Comparison of ENCODE assay signal across 2 cellular contexts in the genomic region with DNA sequence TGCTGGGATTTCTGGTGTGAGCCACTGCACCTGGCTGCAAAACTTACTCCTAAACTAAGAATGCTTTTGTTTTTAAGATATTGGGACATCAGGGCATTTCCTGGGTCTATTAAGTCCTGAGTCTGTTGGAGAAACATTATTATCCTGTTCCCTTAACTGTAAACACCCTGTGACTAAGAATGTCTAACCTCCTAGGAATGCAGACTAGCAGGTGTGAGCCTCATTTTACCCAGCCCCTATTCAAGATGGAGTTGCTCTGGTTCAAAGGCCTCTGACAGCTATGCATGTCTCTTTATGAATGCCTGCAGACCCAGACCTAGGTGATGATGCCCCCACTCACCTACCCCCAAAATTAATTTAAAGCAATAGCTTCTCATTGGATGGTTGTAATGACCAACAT.
TF ChIP-seq lines count a peak whose summit lies in the region.

No MANE protein-coding gene starts in this region.

TF ChIP-seq in GM23338, 12 proteins besides CTCF, POLR2A, EP300 and RAD21 (continues in another document):
- no peak for TF ChIP-seq ZNF331 (CRISPR knock-in tag; IDR thresholded peaks at IDR 0.05; ENCODE audit: low read depth)
- TF ChIP-seq, protein P1, sequence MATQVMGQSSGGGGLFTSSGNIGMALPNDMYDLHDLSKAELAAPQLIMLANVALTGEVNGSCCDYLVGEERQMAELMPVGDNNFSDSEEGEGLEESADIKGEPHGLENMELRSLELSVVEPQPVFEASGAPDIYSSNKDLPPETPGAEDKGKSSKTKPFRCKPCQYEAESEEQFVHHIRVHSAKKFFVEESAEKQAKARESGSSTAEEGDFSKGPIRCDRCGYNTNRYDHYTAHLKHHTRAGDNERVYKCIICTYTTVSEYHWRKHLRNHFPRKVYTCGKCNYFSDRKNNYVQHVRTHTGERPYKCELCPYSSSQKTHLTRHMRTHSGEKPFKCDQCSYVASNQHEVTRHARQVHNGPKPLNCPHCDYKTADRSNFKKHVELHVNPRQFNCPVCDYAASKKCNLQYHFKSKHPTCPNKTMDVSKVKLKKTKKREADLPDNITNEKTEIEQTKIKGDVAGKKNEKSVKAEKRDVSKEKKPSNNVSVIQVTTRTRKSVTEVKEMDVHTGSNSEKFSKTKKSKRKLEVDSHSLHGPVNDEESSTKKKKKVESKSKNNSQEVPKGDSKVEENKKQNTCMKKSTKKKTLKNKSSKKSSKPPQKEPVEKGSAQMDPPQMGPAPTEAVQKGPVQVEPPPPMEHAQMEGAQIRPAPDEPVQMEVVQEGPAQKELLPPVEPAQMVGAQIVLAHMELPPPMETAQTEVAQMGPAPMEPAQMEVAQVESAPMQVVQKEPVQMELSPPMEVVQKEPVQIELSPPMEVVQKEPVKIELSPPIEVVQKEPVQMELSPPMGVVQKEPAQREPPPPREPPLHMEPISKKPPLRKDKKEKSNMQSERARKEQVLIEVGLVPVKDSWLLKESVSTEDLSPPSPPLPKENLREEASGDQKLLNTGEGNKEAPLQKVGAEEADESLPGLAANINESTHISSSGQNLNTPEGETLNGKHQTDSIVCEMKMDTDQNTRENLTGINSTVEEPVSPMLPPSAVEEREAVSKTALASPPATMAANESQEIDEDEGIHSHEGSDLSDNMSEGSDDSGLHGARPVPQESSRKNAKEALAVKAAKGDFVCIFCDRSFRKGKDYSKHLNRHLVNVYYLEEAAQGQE (IDR thresholded peaks at IDR 0.05; ENCODE audit: unreplicated experiment) = no peak
- no peak for TF ChIP-seq JUNB (IDR thresholded peaks at IDR 0.05; ENCODE audit: unreplicated experiment)
- TF ChIP-seq ZNF114 (CRISPR knock-in tag; IDR thresholded peaks at IDR 0.05) = no peak
- TF ChIP-seq, protein P2, sequence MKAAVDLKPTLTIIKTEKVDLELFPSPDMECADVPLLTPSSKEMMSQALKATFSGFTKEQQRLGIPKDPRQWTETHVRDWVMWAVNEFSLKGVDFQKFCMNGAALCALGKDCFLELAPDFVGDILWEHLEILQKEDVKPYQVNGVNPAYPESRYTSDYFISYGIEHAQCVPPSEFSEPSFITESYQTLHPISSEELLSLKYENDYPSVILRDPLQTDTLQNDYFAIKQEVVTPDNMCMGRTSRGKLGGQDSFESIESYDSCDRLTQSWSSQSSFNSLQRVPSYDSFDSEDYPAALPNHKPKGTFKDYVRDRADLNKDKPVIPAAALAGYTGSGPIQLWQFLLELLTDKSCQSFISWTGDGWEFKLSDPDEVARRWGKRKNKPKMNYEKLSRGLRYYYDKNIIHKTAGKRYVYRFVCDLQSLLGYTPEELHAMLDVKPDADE (IDR thresholded peaks at IDR 0.05) = no peak
- TF ChIP-seq, protein P3, sequence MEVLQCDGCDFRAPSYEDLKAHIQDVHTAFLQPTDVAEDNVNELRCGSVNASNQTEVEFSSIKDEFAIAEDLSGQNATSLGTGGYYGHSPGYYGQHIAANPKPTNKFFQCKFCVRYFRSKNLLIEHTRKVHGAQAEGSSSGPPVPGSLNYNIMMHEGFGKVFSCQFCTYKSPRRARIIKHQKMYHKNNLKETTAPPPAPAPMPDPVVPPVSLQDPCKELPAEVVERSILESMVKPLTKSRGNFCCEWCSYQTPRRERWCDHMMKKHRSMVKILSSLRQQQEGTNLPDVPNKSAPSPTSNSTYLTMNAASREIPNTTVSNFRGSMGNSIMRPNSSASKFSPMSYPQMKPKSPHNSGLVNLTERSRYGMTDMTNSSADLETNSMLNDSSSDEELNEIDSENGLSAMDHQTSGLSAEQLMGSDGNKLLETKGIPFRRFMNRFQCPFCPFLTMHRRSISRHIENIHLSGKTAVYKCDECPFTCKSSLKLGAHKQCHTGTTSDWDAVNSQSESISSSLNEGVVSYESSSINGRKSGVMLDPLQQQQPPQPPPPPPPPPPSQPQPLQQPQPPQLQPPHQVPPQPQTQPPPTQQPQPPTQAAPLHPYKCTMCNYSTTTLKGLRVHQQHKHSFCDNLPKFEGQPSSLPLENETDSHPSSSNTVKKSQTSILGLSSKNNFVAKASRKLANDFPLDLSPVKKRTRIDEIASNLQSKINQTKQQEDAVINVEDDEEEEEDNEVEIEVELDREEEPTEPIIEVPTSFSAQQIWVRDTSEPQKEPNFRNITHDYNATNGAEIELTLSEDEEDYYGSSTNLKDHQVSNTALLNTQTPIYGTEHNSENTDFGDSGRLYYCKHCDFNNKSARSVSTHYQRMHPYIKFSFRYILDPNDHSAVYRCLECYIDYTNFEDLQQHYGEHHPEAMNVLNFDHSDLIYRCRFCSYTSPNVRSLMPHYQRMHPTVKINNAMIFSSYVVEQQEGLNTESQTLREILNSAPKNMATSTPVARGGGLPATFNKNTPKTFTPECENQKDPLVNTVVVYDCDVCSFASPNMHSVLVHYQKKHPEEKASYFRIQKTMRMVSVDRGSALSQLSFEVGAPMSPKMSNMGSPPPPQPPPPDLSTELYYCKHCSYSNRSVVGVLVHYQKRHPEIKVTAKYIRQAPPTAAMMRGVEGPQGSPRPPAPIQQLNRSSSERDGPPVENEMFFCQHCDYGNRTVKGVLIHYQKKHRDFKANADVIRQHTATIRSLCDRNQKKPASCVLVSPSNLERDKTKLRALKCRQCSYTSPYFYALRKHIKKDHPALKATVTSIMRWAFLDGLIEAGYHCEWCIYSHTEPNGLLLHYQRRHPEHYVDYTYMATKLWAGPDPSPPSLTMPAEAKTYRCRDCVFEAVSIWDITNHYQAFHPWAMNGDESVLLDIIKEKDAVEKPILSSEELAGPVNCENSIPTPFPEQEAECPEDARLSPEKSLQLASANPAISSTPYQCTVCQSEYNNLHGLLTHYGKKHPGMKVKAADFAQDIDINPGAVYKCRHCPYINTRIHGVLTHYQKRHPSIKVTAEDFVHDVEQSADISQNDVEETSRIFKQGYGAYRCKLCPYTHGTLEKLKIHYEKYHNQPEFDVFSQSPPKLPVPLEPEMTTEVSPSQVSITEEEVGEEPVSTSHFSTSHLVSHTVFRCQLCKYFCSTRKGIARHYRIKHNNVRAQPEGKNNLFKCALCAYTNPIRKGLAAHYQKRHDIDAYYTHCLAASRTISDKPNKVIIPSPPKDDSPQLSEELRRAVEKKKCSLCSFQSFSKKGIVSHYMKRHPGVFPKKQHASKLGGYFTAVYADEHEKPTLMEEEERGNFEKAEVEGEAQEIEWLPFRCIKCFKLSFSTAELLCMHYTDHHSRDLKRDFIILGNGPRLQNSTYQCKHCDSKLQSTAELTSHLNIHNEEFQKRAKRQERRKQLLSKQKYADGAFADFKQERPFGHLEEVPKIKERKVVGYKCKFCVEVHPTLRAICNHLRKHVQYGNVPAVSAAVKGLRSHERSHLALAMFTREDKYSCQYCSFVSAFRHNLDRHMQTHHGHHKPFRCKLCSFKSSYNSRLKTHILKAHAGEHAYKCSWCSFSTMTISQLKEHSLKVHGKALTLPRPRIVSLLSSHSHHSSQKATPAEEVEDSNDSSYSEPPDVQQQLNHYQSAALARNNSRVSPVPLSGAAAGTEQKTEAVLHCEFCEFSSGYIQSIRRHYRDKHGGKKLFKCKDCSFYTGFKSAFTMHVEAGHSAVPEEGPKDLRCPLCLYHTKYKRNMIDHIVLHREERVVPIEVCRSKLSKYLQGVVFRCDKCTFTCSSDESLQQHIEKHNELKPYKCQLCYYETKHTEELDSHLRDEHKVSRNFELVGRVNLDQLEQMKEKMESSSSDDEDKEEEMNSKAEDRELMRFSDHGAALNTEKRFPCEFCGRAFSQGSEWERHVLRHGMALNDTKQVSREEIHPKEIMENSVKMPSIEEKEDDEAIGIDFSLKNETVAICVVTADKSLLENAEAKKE (CRISPR knock-in tag; IDR thresholded peaks at IDR 0.05) = no peak
- TF ChIP-seq NANOG (IDR thresholded peaks at IDR 0.05; ENCODE audit: borderline replicate concordance) = no peak
- TF ChIP-seq CREB1 (CRISPR knock-in tag; IDR thresholded peaks at IDR 0.05; ENCODE audit: low read depth) = no peak
- TF ChIP-seq STAT1 (IDR thresholded peaks at IDR 0.05; ENCODE audit: unreplicated experiment) = no peak
- no peak for TF ChIP-seq POLR2AphosphoS5 (IDR thresholded peaks at IDR 0.05; ENCODE audit: low read depth)

TF ChIP-seq in SK-N-SH, 30 proteins besides CTCF, POLR2A, EP300 and RAD21:
- TF ChIP-seq FOSL2 (IDR thresholded peaks at IDR 0.05; ENCODE audit: borderline replicate concordance, low read depth) = 0 out of 2 replicates have a peak, but pooled peaks have one; percentile 9
- 0 out of 2 replicates have a peak, but pooled peaks have one; percentile 5 for TF ChIP-seq TCF12 (IDR thresholded peaks at IDR 0.05)
- TF ChIP-seq NRF1 (IDR thresholded peaks at IDR 0.05; ENCODE audit: low read depth, low read length) = no peak
- TF ChIP-seq MXI1 (IDR thresholded peaks at IDR 0.05; ENCODE audit: low read depth, low read length) = no peak
- TF ChIP-seq, protein P4, sequence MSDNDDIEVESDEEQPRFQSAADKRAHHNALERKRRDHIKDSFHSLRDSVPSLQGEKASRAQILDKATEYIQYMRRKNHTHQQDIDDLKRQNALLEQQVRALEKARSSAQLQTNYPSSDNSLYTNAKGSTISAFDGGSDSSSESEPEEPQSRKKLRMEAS (IDR thresholded peaks at IDR 0.05; ENCODE audit: low read depth) = no peak
- TF ChIP-seq, protein P5, sequence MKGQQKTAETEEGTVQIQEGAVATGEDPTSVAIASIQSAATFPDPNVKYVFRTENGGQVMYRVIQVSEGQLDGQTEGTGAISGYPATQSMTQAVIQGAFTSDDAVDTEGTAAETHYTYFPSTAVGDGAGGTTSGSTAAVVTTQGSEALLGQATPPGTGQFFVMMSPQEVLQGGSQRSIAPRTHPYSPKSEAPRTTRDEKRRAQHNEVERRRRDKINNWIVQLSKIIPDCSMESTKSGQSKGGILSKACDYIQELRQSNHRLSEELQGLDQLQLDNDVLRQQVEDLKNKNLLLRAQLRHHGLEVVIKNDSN (IDR thresholded peaks at IDR 0.05; ENCODE audit: borderline replicate concordance, low read depth) = no peak
TF ChIP-seq in SK-N-SH: peak in this region for 2.
